Comparison of ENCODE assay signal across 15 cellular contexts in genomic region chr16:11877374-11877773, GRCh38. TPM values are rescaled to one million over a fixed set of nuclear protein-coding genes. Genes with fewer than 3 reads are reported as not detected.
DNase-seq lines count a peak whose midpoint lies in the region; ATAC-seq, FAIRE-seq and TF ChIP-seq lines count a peak whose summit lies in the region.
"Had no signal": no experiment of that assay in that cellular context is flagged by ENCODE, and none has a peak within 500 bp of the region (broad histone marks: within the 10 kb centered on the region; RNA-seq: fewer than 3 reads in every experiment).

No MANE protein-coding gene starts in this region.

- H3K9me3 ChIP-seq in IMR-90 (ENCODE audit: control insufficient read depth, insufficient read depth, low read length), result no peaks in the 10 kb centered on the region
- H3K9me3 ChIP-seq: HAP-1 had no signal

- WGBS in IMR-90 (ENCODE audit: extremely low coverage in 2 of 2, insufficient read length in 1 of 2), 2 experiments, result 83% methylated on average over 1 of the region's 5 CpGs; no CpG with 5 or more reads in 1 of the 2 experiments

- H3K27me3 ChIP-seq in IMR-90 (ENCODE audit: control insufficient read depth, insufficient read depth, low read length), result no peaks in the 10 kb centered on the region

- CTCF ChIA-PET in IMR-90 (lab: Yijun Ruan, JAX), result no interaction called here

- no peak for TF ChIP-seq RAD21 in IMR-90 (IDR thresholded peaks at IDR 0.05; ENCODE audit: low read length)

- no peak for TF ChIP-seq POLR2A in IMR-90 (IDR thresholded peaks at IDR 0.05; ENCODE audit: low read depth, low read length)

- POLR2A ChIA-PET in IMR-90 (lab: Charles Lee; ENCODE audit: unreplicated experiment), result no interaction called here

- BruUV-seq in IMR-90 (replicated peaks; lab: Mats Ljungman, UMichigan), result no TSS peak

- H2BK120ac ChIP-seq in IMR-90 (ENCODE audit: low read depth, low read length), result no peak overlapping the region

- no peak overlapping the region for H4K91ac ChIP-seq in IMR-90 (ENCODE audit: insufficient read depth, low read depth, low read length)

- H4K5ac ChIP-seq in IMR-90 (ENCODE audit: low read depth, low read length), result no peak overlapping the region

- H3K14ac ChIP-seq in IMR-90 (replicated peaks; ENCODE audit: low read depth, low read length), result no peak overlapping the region

- H2AFZ ChIP-seq in IMR-90 (replicated peaks; ENCODE audit: low read length, poor library complexity), result no peak overlapping the region

- no peak overlapping the region for H3K4me2 ChIP-seq in IMR-90 (ENCODE audit: low read depth, low read length)

- no peak overlapping the region for H2BK15ac ChIP-seq in IMR-90 (ENCODE audit: low read depth, low read length)

- H3K9ac ChIP-seq in IMR-90 (ENCODE audit: low read depth, low read length), result no peak overlapping the region

- H3K23ac ChIP-seq in IMR-90 (ENCODE audit: low read depth, low read length), result no peak overlapping the region

- no peak overlapping the region for H4K8ac ChIP-seq in IMR-90 (ENCODE audit: low read depth in 2 of 2, low read length in 2 of 2)

- peaks cover 19 to 43% of the 10 kb centered on the region in 2 experiments for H3K79me1 ChIP-seq in IMR-90 (ENCODE audit: low read depth in 1 of 2, low read length in 2 of 2)

- H3K4me3 ChIP-seq in IMR-90 (ENCODE audit: insufficient read depth, low read depth, low read length) (no peak overlapping the region), cardiac fibroblast (replicated peaks in 1 of 2; ENCODE audit: low read depth in 2 of 2, low read length in 2 of 2) (no peak overlapping the region), fibroblast of villous mesenchyme (ENCODE audit: low read depth, low read length) (no peak overlapping the region)
- H3K4me3 ChIP-seq: HAP-1 had no signal

- no peak overlapping the region for H2BK20ac ChIP-seq in IMR-90 (ENCODE audit: low read depth, low read length)

- no peak overlapping the region for H3K56ac ChIP-seq in IMR-90 (ENCODE audit: extremely low read depth, insufficient read depth, low read length)

- DNase-seq in AG20443 (ENCODE audit: low spot score) (peak; percentile 10), IMR-90 (peak; percentile 43), cardiac fibroblast (ENCODE audit: low read depth in 2 of 2) (peak; percentile 25 to 58), fibroblast of villous mesenchyme (ENCODE audit: low read depth) (peak; percentile 44), HTR-8/SVneo (ENCODE audit: insufficient read length, low spot score) (no peak), NCI-H1417 (lab: John Stamatoyannopoulos, UW) (no peak)
- no peak for DNase-seq in activated naive CD4-positive, alpha-beta T cell treated with anti-CD3 and anti-CD28 coated beads, Interleukin-2, amount 50 U/mL, for 16 hours
- DNase-seq: ACHN; CD8-positive, alpha-beta memory T cell; NCI-H1092 treated with DMSO at 0.1 percent for 48 hours; NCI-H187; NCI-H446; NCI-H748 treated with DMSO at 0.1 percent for 48 hours had no signal

- dilution Hi-C loops in IMR-90 (cut with HindIII; ENCODE audit: low sequenced_read_pairs, unreplicated experiment), result no loop called here

- H2BK5ac ChIP-seq in IMR-90 (ENCODE audit: low read depth, low read length, poor library complexity, severe bottlenecking), result no peak overlapping the region

- peaks cover 5% of the 10 kb centered on the region; the same call in 1 of the 2 replicates for H4K20me1 ChIP-seq in IMR-90 (ENCODE audit: insufficient read depth, low read length)

- no peak overlapping the region for H3K18ac ChIP-seq in IMR-90 (ENCODE audit: low read depth, low read length)

- H2AK5ac ChIP-seq in IMR-90 (ENCODE audit: low read depth, low read length), result no peak overlapping the region

- TF ChIP-seq CTCF in IMR-90 (conservative IDR thresholded peaks at IDR 0.05; ENCODE audit: low read depth, low read length) (no peak), cardiac fibroblast (IDR thresholded peaks at IDR 0.05; ENCODE audit: low read depth, low read length) (no peak), fibroblast of villous mesenchyme (IDR thresholded peaks at IDR 0.05; ENCODE audit: insufficient read depth, low read depth, low read length) (no peak)

- no peak overlapping the region for H2AK9ac ChIP-seq in IMR-90 (replicated peaks; ENCODE audit: low read depth, low read length, poor library complexity)

- no peak for FAIRE-seq in HTR-8/SVneo (lab: Jason Lieb, UNC)

- peaks cover 30% of the 10 kb centered on the region for H3K36me3 ChIP-seq in IMR-90 (ENCODE audit: control insufficient read depth, insufficient read depth, low read length)

- ATAC-seq in IMR-90 (ENCODE audit: low read depth) (peak; percentile 11; the same call in 1 of the 2 replicates), GM18870 (IDR thresholded peaks at IDR 0.05; ENCODE audit: unreplicated experiment) (no peak)

- no peak overlapping the region for H3K27ac ChIP-seq in IMR-90 (ENCODE audit: insufficient read depth, low read length)

- in situ Hi-C loops in IMR-90 (cut with MboI; ENCODE audit: low sequenced_read_pairs), result no loop called here

- no peaks in the 10 kb centered on the region for H3K9me1 ChIP-seq in IMR-90 (ENCODE audit: insufficient read depth, low read length)

- H3K4ac ChIP-seq in IMR-90 (ENCODE audit: low read depth, low read length), result no peak overlapping the region

- intact Hi-C loops in IMR-90 (cut with micrococcal nuclease), result no loop called here

- no peaks in the 10 kb centered on the region for H3K4me1 ChIP-seq in IMR-90 (ENCODE audit: control insufficient read depth, insufficient read depth, low read length)

TF ChIP-seq in IMR-90, 13 proteins besides CTCF, POLR2A, EP300 and RAD21:
- TF ChIP-seq CEBPB (IDR thresholded peaks at IDR 0.05; ENCODE audit: low read depth, low read length), result peak; percentile 95
- no peak for TF ChIP-seq BHLHE40 (IDR thresholded peaks at IDR 0.05; ENCODE audit: low read depth, low read length)

RNA-seq across cellular contexts. Expression of gene RSL1D1, which starts 26.0 kb away (rescaled TPM):
- total RNA-seq in IMR-90 (2012; rRNA removed) (77.4 and 137 TPM in 2 replicates), fibroblast of villous mesenchyme (57.7 and 117 TPM in 2 replicates)
- polyA plus RNA-seq in IMR-90 (2012; rRNA removed), result 55.8 and 63.8 TPM in 2 replicates
- 5.6 and 6.6 TPM in 2 replicates for polyA plus RNA-seq in IMR-90 (2012; cell fraction: cytosol; rRNA removed)
- polyA plus RNA-seq in IMR-90 (2012; cell fraction: nucleus; rRNA removed; ENCODE audit: low replicate concordance), result 1.3 and 10.3 TPM in 2 replicates

RNA-seq across cellular contexts. Expression of gene GSPT1, which starts 38.4 kb away (rescaled TPM):
- 84.8 and 121 TPM in 2 replicates for total RNA-seq in IMR-90 (2012; rRNA removed)
- 68.8 and 76.3 TPM in 2 replicates for polyA plus RNA-seq in IMR-90 (2012; rRNA removed)
- 7.5 and 16.8 TPM in 2 replicates for polyA plus RNA-seq in IMR-90 (2012; cell fraction: cytosol; rRNA removed)
- polyA plus RNA-seq in IMR-90 (2012; cell fraction: nucleus; rRNA removed; ENCODE audit: low replicate concordance), result 6.0 and 42.6 TPM in 2 replicates
- 104 and 170 TPM in 2 replicates for total RNA-seq in fibroblast of villous mesenchyme

Comparison
In these comparisons a context has a peak if more than half of its experiments do, and no peak if none do; other contexts are left out.
1. DNase-seq: peak in AG20443 (single experiment), IMR-90 (single experiment), cardiac fibroblast (2 of 2) and fibroblast of villous mesenchyme (single experiment); none in HTR-8/SVneo (single experiment), activated naive CD4-positive, alpha-beta T cell treated with anti-CD3 and anti-CD28 coated beads, Interleukin-2, amount 50 U/mL, for 16 hours (single experiment) and NCI-H1417 (0 of 3).